ENCODE assay signal across 25 cellular contexts in genomic region chr20:44198872-44199271, GRCh38. TPM values are rescaled to one million over a fixed set of nuclear protein-coding genes. Genes with fewer than 3 reads are reported as not detected.
DNase-seq lines count a peak whose midpoint lies in the region; ATAC-seq, FAIRE-seq and TF ChIP-seq lines count a peak whose summit lies in the region.
"Had no signal": no experiment of that assay in that cellular context is flagged by ENCODE, and none has a peak within 500 bp of the region (broad histone marks: within the 10 kb centered on the region; RNA-seq: fewer than 3 reads in every experiment).

No MANE protein-coding gene starts in this region.

- ATAC-seq in HepG2 = no peak
- no peak for ATAC-seq in right lobe of liver
- peak; percentile 19 to 70 (median 54) for ATAC-seq in T-cell (replicated peaks in 1 of 4)
- ATAC-seq in activated naive CD8-positive, alpha-beta T cell treated with anti-CD3 and anti-CD28 coated beads, Interleukin-2, amount 10 ng/mL, durations not matched to agents 7 days and 5 days (ENCODE audit: low read depth) = peak; percentile 91

- intact Hi-C loops in HepG2 (cut with micrococcal nuclease; ENCODE audit: unreplicated experiment) = no loop called here
- intact Hi-C loops in right lobe of liver (cut with DNase I) = no loop called here

- peaks cover 35 to 74% of the 10 kb centered on the region in 2 experiments for H3K36me3 ChIP-seq in HepG2 (replicated peaks in 1 of 2; ENCODE audit: control insufficient read depth in 1 of 2, insufficient read depth in 2 of 2, low read length in 2 of 2)
- H3K36me3 ChIP-seq in right lobe of liver = peaks cover 0 to 74% (median 42%) of the 10 kb centered on the region in 4 donors

- peaks cover 29 to 37% (median 37%) of the 10 kb centered on the region in 3 donors for H3K4me1 Mint-ChIP-seq in T-cell
- peaks cover 33% of the 10 kb centered on the region for H3K4me1 Mint-ChIP-seq in activated naive CD8-positive, alpha-beta T cell treated with anti-CD3 and anti-CD28 coated beads, Interleukin-2, amount 10 ng/mL, durations not matched to agents 7 days and 5 days
- H3K4me1 Mint-ChIP-seq in stimulated activated naive CD8-positive, alpha-beta T cell treated with anti-CD3 and anti-CD28 coated beads, Interleukin-15, Interleukin-2, amounts not matched to agents 100 ng/mL and 50 ng/mL, for 24 hours (ENCODE audit: low read depth) = peaks cover 20% of the 10 kb centered on the region

- no peak overlapping the region for H3K4me2 ChIP-seq in HepG2 (ENCODE audit: low read depth, low read length)
- H3K4me2 ChIP-seq: hepatocyte had no signal

- TF ChIP-seq CTCF in HepG2 (CRISPR knock-in tag; IDR thresholded peaks at IDR 0.05) (no peak), right lobe of liver (IDR thresholded peaks at IDR 0.05) (no peak)

- TF ChIP-seq RAD21 in HepG2 (CRISPR knock-in tag; IDR thresholded peaks at IDR 0.05) = no peak

- no peaks in the 10 kb centered on the region for H3K27me3 Mint-ChIP-seq in T-cell
- H3K27me3 Mint-ChIP-seq in activated naive CD8-positive, alpha-beta T cell treated with anti-CD3 and anti-CD28 coated beads, Interleukin-2, amount 10 ng/mL, durations not matched to agents 7 days and 5 days = no peaks in the 10 kb centered on the region
- no peaks in the 10 kb centered on the region for H3K27me3 Mint-ChIP-seq in stimulated activated naive CD8-positive, alpha-beta T cell treated with anti-CD3 and anti-CD28 coated beads, Interleukin-15, Interleukin-2, amounts not matched to agents 100 ng/mL and 50 ng/mL, for 24 hours
- H3K27me3 Mint-ChIP-seq: naive B cell had no signal

- no TSS peak for BruUV-seq in HepG2 (replicated peaks; lab: Mats Ljungman, UMichigan)

- H3K79me2 ChIP-seq in HepG2 (ENCODE audit: insufficient read depth, low read length) = peaks cover 43% of the 10 kb centered on the region

- H3K9me3 ChIP-seq in HepG2 (ENCODE audit: low read length) (no peaks in the 10 kb centered on the region), right lobe of liver (no peaks in the 10 kb centered on the region)
- H3K9me3 ChIP-seq: testis had no signal

- DNase-seq in HepG2 (ENCODE audit: low spot score) = no peak
- no peak for DNase-seq in right lobe of liver
- no peak for DNase-seq in T-cell
- DNase-seq in activated naive CD8-positive, alpha-beta T cell treated with anti-CD3 and anti-CD28 coated beads, Interleukin-2, amount 10 ng/mL, durations not matched to agents 7 days and 5 days = no peak
- no peak for DNase-seq in AML-193 (lab: John Stamatoyannopoulos, UW)
- no peak for DNase-seq in NCI-H1092 treated with DMSO at 0.1 percent for 48 hours (lab: John Stamatoyannopoulos, UW)
- DNase-seq in NCI-H2081 treated with DMSO at 0.1 percent for 48 hours (lab: John Stamatoyannopoulos, UW) = no peak
- DNase-seq: activated effector memory CD4-positive, alpha-beta T cell treated with Interleukin-2 at 50 U/mL for 16 hours; COR-L47; naive B cell; NCI-H2107; NCI-H526 treated with DMSO at 0.1 percent for 48 hours; stimulated activated CD8-positive, alpha-beta memory T cell treated with anti-CD3 and anti-CD28 coated beads, Interleukin-4, amount 100 ng/mL, for 48 hours; T-helper 9 cell; testis had no signal

- H3K4me3 ChIP-seq in HepG2 (replicated peaks in 1 of 3; ENCODE audit: insufficient read depth in 1 of 3, low read depth in 2 of 3, low read length in 3 of 3) = no peak overlapping the region
- H3K4me3 ChIP-seq in right lobe of liver = no peak overlapping the region
- H3K4me3 ChIP-seq: hepatocyte, testis had no signal

- no peaks in the 10 kb centered on the region for H3K27me3 ChIP-seq in HepG2 (ENCODE audit: control insufficient read depth in 1 of 2, insufficient read depth in 2 of 2, low read length in 2 of 2)
- no peaks in the 10 kb centered on the region for H3K27me3 ChIP-seq in right lobe of liver
- H3K27me3 ChIP-seq: hepatocyte, testis had no signal

- TF ChIP-seq EP300 in HepG2 (IDR thresholded peaks at IDR 0.05; ENCODE audit: low read depth in 2 of 2, low read length in 2 of 2) (no peak), HepG2 (CRISPR knock-in tag; IDR thresholded peaks at IDR 0.05; ENCODE audit: borderline replicate concordance) (no peak)

- no peak overlapping the region for H2AFZ ChIP-seq in HepG2 (ENCODE audit: low read length)
- H2AFZ ChIP-seq: hepatocyte, parathyroid adenoma had no signal

- CTCF ChIA-PET in HepG2 (lab: Yijun Ruan, JAX; ENCODE audit: low intra/inter-chr PET ratio, low total read pairs) = no interaction called here
- CTCF ChIA-PET in T-cell (lab: Charles Lee) = no interaction called here

- peaks cover 7% of the 10 kb centered on the region for H4K20me1 ChIP-seq in HepG2 (ENCODE audit: insufficient read depth, low read length)

- no peak for FAIRE-seq in HepG2 (lab: Jason Lieb, UNC)
- FAIRE-seq: colon, H1, keratinocyte had no signal

- H3K9ac ChIP-seq in HepG2 (ENCODE audit: insufficient read depth, low read depth, low read length) = no peak overlapping the region
- H3K9ac ChIP-seq: parathyroid adenoma had no signal

- H3K27ac ChIP-seq in HepG2 (ENCODE audit: extremely low read length, insufficient read depth, low read length) = no peak overlapping the region
- H3K27ac ChIP-seq in right lobe of liver = no peak overlapping the region
- H3K27ac ChIP-seq: hepatocyte, parathyroid adenoma, testis had no signal

- POLR2A ChIA-PET in HepG2 (lab: Yijun Ruan, JAX) (no interaction called here), T-cell (lab: Charles Lee) (interaction anchor here in 1 of 2 donors (0.6 kb wide), 1 partner anchor 96 kb away, joined by 3 read pairs; no protein-coding TSS in a partner anchor)
- POLR2A ChIA-PET in activated naive CD8-positive, alpha-beta T cell treated with anti-CD3 and anti-CD28 coated beads, Interleukin-2, amount 10 ng/mL, durations not matched to agents 7 days and 5 days (lab: Charles Lee) = no interaction called here

- no peak for TF ChIP-seq POLR2A in HepG2 (IDR thresholded peaks at IDR 0.05; ENCODE audit: insufficient read depth in 1 of 2, low read depth in 2 of 2, low read length in 2 of 2)
- TF ChIP-seq POLR2A in right lobe of liver (IDR thresholded peaks at IDR 0.05) = no peak

- 97% methylated on average over 4 of the region's 4 CpGs for WGBS in HepG2 (ENCODE audit: low lambda C conversion rate)
- 79% methylated on average over 3 of the region's 4 CpGs for WGBS in right lobe of liver (ENCODE audit: insufficient coverage, low coverage, low lambda C conversion rate, missing lambda C conversion rate)

- H3K4me1 ChIP-seq in HepG2 (ENCODE audit: insufficient read depth, low read length) (no peaks in the 10 kb centered on the region), right lobe of liver (no peaks in the 10 kb centered on the region)
- H3K4me1 ChIP-seq: parathyroid adenoma, testis had no signal

- H3K36me3 Mint-ChIP-seq in T-cell = peaks cover 62% of the 10 kb centered on the region
- H3K36me3 Mint-ChIP-seq in activated naive CD8-positive, alpha-beta T cell treated with anti-CD3 and anti-CD28 coated beads, Interleukin-2, amount 10 ng/mL, durations not matched to agents 7 days and 5 days = peaks cover 40% of the 10 kb centered on the region
- peaks cover 55% of the 10 kb centered on the region for H3K36me3 Mint-ChIP-seq in stimulated activated naive CD8-positive, alpha-beta T cell treated with anti-CD3 and anti-CD28 coated beads, Interleukin-15, Interleukin-2, amounts not matched to agents 100 ng/mL and 50 ng/mL, for 24 hours (ENCODE audit: low read depth)

- no peaks in the 10 kb centered on the region for H3K9me3 Mint-ChIP-seq in T-cell
- no peaks in the 10 kb centered on the region for H3K9me3 Mint-ChIP-seq in activated naive CD8-positive, alpha-beta T cell treated with anti-CD3 and anti-CD28 coated beads, Interleukin-2, amount 10 ng/mL, durations not matched to agents 7 days and 5 days
- no peaks in the 10 kb centered on the region for H3K9me3 Mint-ChIP-seq in stimulated activated naive CD8-positive, alpha-beta T cell treated with anti-CD3 and anti-CD28 coated beads, Interleukin-15, Interleukin-2, amounts not matched to agents 100 ng/mL and 50 ng/mL, for 24 hours
- H3K9me3 Mint-ChIP-seq: naive B cell had no signal

- in situ Hi-C loops in HepG2 (cut with HindIII; ENCODE audit: extremely low pct_ligation_motif_present, low pct_unique_long_range_greater_than_20kb) = no loop called here

- peak overlapping the region in 1 of 2 donors; percentile 67 for H3K27ac Mint-ChIP-seq in T-cell
- H3K27ac Mint-ChIP-seq in activated naive CD8-positive, alpha-beta T cell treated with anti-CD3 and anti-CD28 coated beads, Interleukin-2, amount 10 ng/mL, durations not matched to agents 7 days and 5 days = peak overlapping the region; percentile 48
- H3K27ac Mint-ChIP-seq in stimulated activated naive CD8-positive, alpha-beta T cell treated with anti-CD3 and anti-CD28 coated beads, Interleukin-15, Interleukin-2, amounts not matched to agents 100 ng/mL and 50 ng/mL, for 24 hours = peak overlapping the region; percentile 60

- no peak overlapping the region for H3K4me3 Mint-ChIP-seq in T-cell
- H3K4me3 Mint-ChIP-seq in activated naive CD8-positive, alpha-beta T cell treated with anti-CD3 and anti-CD28 coated beads, Interleukin-2, amount 10 ng/mL, durations not matched to agents 7 days and 5 days = peak overlapping the region; percentile 74
- H3K4me3 Mint-ChIP-seq in stimulated activated naive CD8-positive, alpha-beta T cell treated with anti-CD3 and anti-CD28 coated beads, Interleukin-15, Interleukin-2, amounts not matched to agents 100 ng/mL and 50 ng/mL, for 24 hours = no peak overlapping the region
- H3K4me3 Mint-ChIP-seq: naive B cell had no signal

RNA-seq across cellular contexts. Expression of gene OSER1, which starts 11.7 kb away (rescaled TPM):
- total RNA-seq in HepG2 (2016; rRNA removed; fragmentation: Illumina TruSeq; extraction: Trizol) (71.2 and 92.8 TPM in 2 replicates), right lobe of liver (10 to 100 TPM; 13.0 to 20.4 (median 17.3) TPM), T-cell (10 to 100 TPM; 28.7 to 96.7 (median 35.4) TPM)
- 47.2 and 53.9 TPM in 2 replicates for total RNA-seq in HepG2 (2016; cell fraction: cytosol; rRNA removed; fragmentation: Illumina TruSeq; extraction: Trizol; ENCODE audit: low read depth)
- total RNA-seq in HepG2 (2016; cell fraction: insoluble cytoplasmic fraction; rRNA removed; fragmentation: Illumina TruSeq; extraction: Trizol) = 68.4 and 97.8 TPM in 2 replicates
- total RNA-seq in HepG2 (2016; cell fraction: membrane; rRNA removed; fragmentation: Illumina TruSeq; extraction: Trizol) = 55.7 and 63.5 TPM in 2 replicates
- total RNA-seq in HepG2 (2016; cell fraction: nucleus; rRNA removed; fragmentation: Illumina TruSeq; extraction: Trizol) = 43.8 and 44.3 TPM in 2 replicates
- polyA plus RNA-seq in HepG2 (2011; rRNA removed) = 67.0 and 71.5 TPM in 2 replicates
- polyA plus RNA-seq in HepG2 (2011; cell fraction: cytosol; rRNA removed) = 45.9 and 56.3 TPM in 2 replicates
- polyA plus RNA-seq in HepG2 (2011; cell fraction: nucleus; rRNA removed) = 61.9 and 63.0 TPM in 2 replicates
- 47.9 and 61.6 TPM in 2 replicates for polyA plus RNA-seq in HepG2 (2012)
- polyA plus RNA-seq in HepG2 (2016; cell fraction: cytosol; fragmentation: Illumina TruSeq; extraction: Trizol; ENCODE audit: low read depth) = 20.0 and 20.3 TPM in 2 replicates
- polyA plus RNA-seq in HepG2 (2016; cell fraction: insoluble cytoplasmic fraction; fragmentation: Illumina TruSeq; extraction: Trizol; ENCODE audit: low read depth) = 76.4 and 82.6 TPM in 2 replicates
- 22.2 and 23.0 TPM in 2 replicates for polyA plus RNA-seq in HepG2 (2016; cell fraction: membrane; fragmentation: Illumina TruSeq; extraction: Trizol; ENCODE audit: low read depth)
- polyA plus RNA-seq in HepG2 (2016; cell fraction: nucleus; fragmentation: Illumina TruSeq; extraction: Trizol; ENCODE audit: insufficient read depth, low read depth) = 77.5 and 79.8 TPM in 2 replicates
- 42.9 and 49.7 TPM in 2 replicates for polyA minus RNA-seq in HepG2 (2011; rRNA and poly(A)+ RNA removed; ENCODE audit: low replicate concordance)
- 32.4 and 37.8 TPM in 2 replicates for polyA minus RNA-seq in HepG2 (2011; cell fraction: cytosol; rRNA and poly(A)+ RNA removed)
- 18.4 and 28.8 TPM in 2 replicates for polyA minus RNA-seq in HepG2 (2011; cell fraction: nucleus; rRNA and poly(A)+ RNA removed)
- 10 to 100 TPM; 29.8 to 30.5 TPM for total RNA-seq in activated naive CD8-positive, alpha-beta T cell treated with anti-CD3 and anti-CD28 coated beads, Interleukin-2, amount 10 ng/mL, durations not matched to agents 7 days and 5 days

RNA-seq across cellular contexts. Expression of gene JPH2, which starts 11.9 kb away (rescaled TPM):
- not detected in 2 replicates for total RNA-seq in HepG2 (2016; rRNA removed; fragmentation: Illumina TruSeq; extraction: Trizol)
- not detected in 2 replicates for total RNA-seq in HepG2 (2016; cell fraction: cytosol; rRNA removed; fragmentation: Illumina TruSeq; extraction: Trizol; ENCODE audit: low read depth)
- total RNA-seq in HepG2 (2016; cell fraction: insoluble cytoplasmic fraction; rRNA removed; fragmentation: Illumina TruSeq; extraction: Trizol) = not detected in 2 replicates
- total RNA-seq in HepG2 (2016; cell fraction: membrane; rRNA removed; fragmentation: Illumina TruSeq; extraction: Trizol) = not detected in 2 replicates
- total RNA-seq in HepG2 (2016; cell fraction: nucleus; rRNA removed; fragmentation: Illumina TruSeq; extraction: Trizol) = not detected in 2 replicates
- 0.42 and 0.61 TPM in 2 replicates for polyA plus RNA-seq in HepG2 (2011; rRNA removed)
- 0.23 and 0.32 TPM in 2 replicates for polyA plus RNA-seq in HepG2 (2011; cell fraction: cytosol; rRNA removed)
- polyA plus RNA-seq in HepG2 (2011; cell fraction: nucleus; rRNA removed) = 2.7 and 2.9 TPM in 2 replicates
- 0.52 and 1.4 TPM in 2 replicates for polyA plus RNA-seq in HepG2 (2012)
- polyA plus RNA-seq in HepG2 (2016; cell fraction: cytosol; fragmentation: Illumina TruSeq; extraction: Trizol; ENCODE audit: low read depth) = not detected in 2 replicates
- not detected in 2 replicates for polyA plus RNA-seq in HepG2 (2016; cell fraction: insoluble cytoplasmic fraction; fragmentation: Illumina TruSeq; extraction: Trizol; ENCODE audit: low read depth)
- not detected in 2 replicates for polyA plus RNA-seq in HepG2 (2016; cell fraction: membrane; fragmentation: Illumina TruSeq; extraction: Trizol; ENCODE audit: low read depth)
- not detected in 2 replicates for polyA plus RNA-seq in HepG2 (2016; cell fraction: nucleus; fragmentation: Illumina TruSeq; extraction: Trizol; ENCODE audit: insufficient read depth, low read depth)
- 1.1 and 9.5 TPM in 2 replicates for polyA minus RNA-seq in HepG2 (2011; rRNA and poly(A)+ RNA removed; ENCODE audit: low replicate concordance)
- polyA minus RNA-seq in HepG2 (2011; cell fraction: cytosol; rRNA and poly(A)+ RNA removed) = 0.30 TPM in 1 of 2 replicates, not detected in the other
- 3.7 and 4.5 TPM in 2 replicates for polyA minus RNA-seq in HepG2 (2011; cell fraction: nucleus; rRNA and poly(A)+ RNA removed)
- under 1 TPM in 5 of 6 experiments, not detected in 1; 0.09 to 0.31 (median 0.10) TPM for total RNA-seq in right lobe of liver
- total RNA-seq in T-cell = under 1 TPM in 3 of 5 donors, not detected in 2; 0.06 to 0.15 (median 0.09) TPM
- under 1 TPM; 0.36 to 0.37 TPM for total RNA-seq in activated naive CD8-positive, alpha-beta T cell treated with anti-CD3 and anti-CD28 coated beads, Interleukin-2, amount 10 ng/mL, durations not matched to agents 7 days and 5 days
- total RNA-seq: lung microvascular endothelial cell, OCI-LY7 had no signal

RNA-seq across cellular contexts. Expression of gene GDAP1L1, which starts 48.2 kb away (rescaled TPM):
- not detected in 2 replicates for total RNA-seq in HepG2 (2016; rRNA removed; fragmentation: Illumina TruSeq; extraction: Trizol)
- not detected in 2 replicates for total RNA-seq in HepG2 (2016; cell fraction: cytosol; rRNA removed; fragmentation: Illumina TruSeq; extraction: Trizol; ENCODE audit: low read depth)
- not detected in 2 replicates for total RNA-seq in HepG2 (2016; cell fraction: insoluble cytoplasmic fraction; rRNA removed; fragmentation: Illumina TruSeq; extraction: Trizol)
- total RNA-seq in HepG2 (2016; cell fraction: membrane; rRNA removed; fragmentation: Illumina TruSeq; extraction: Trizol) = not detected in 2 replicates
- total RNA-seq in HepG2 (2016; cell fraction: nucleus; rRNA removed; fragmentation: Illumina TruSeq; extraction: Trizol) = not detected in 2 replicates
- polyA plus RNA-seq in HepG2 (2011; rRNA removed) = 0.04 and 0.13 TPM in 2 replicates
- 0.26 TPM in 1 of 2 replicates, not detected in the other for polyA plus RNA-seq in HepG2 (2011; cell fraction: cytosol; rRNA removed)
- 0.26 TPM in 1 of 2 replicates, not detected in the other for polyA plus RNA-seq in HepG2 (2011; cell fraction: nucleus; rRNA removed)
- polyA plus RNA-seq in HepG2 (2012) = 0.47 and 0.64 TPM in 2 replicates
- polyA plus RNA-seq in HepG2 (2016; cell fraction: cytosol; fragmentation: Illumina TruSeq; extraction: Trizol; ENCODE audit: low read depth) = not detected in 2 replicates
- polyA plus RNA-seq in HepG2 (2016; cell fraction: insoluble cytoplasmic fraction; fragmentation: Illumina TruSeq; extraction: Trizol; ENCODE audit: low read depth) = not detected in 2 replicates
- polyA plus RNA-seq in HepG2 (2016; cell fraction: membrane; fragmentation: Illumina TruSeq; extraction: Trizol; ENCODE audit: low read depth) = not detected in 2 replicates
- polyA plus RNA-seq in HepG2 (2016; cell fraction: nucleus; fragmentation: Illumina TruSeq; extraction: Trizol; ENCODE audit: insufficient read depth, low read depth) = not detected in 2 replicates
- polyA minus RNA-seq in HepG2 (2011; rRNA and poly(A)+ RNA removed; ENCODE audit: low replicate concordance) = not detected in 2 replicates
- not detected in 2 replicates for polyA minus RNA-seq in HepG2 (2011; cell fraction: cytosol; rRNA and poly(A)+ RNA removed)
- polyA minus RNA-seq in HepG2 (2011; cell fraction: nucleus; rRNA and poly(A)+ RNA removed) = not detected in 2 replicates
- total RNA-seq in right lobe of liver = not detected
- not detected for total RNA-seq in T-cell
- not detected for total RNA-seq in activated naive CD8-positive, alpha-beta T cell treated with anti-CD3 and anti-CD28 coated beads, Interleukin-2, amount 10 ng/mL, durations not matched to agents 7 days and 5 days
- total RNA-seq: lung microvascular endothelial cell, SK-MEL-5, skeletal muscle tissue had no signal
- polyA plus RNA-seq: keratinocyte had no signal

Comparison
In these comparisons a context has a peak if more than half of its experiments do, and no peak if none do; other contexts are left out.
1. ATAC-seq: peak in T-cell (4 of 4) and activated naive CD8-positive, alpha-beta T cell treated with anti-CD3 and anti-CD28 coated beads, Interleukin-2, amount 10 ng/mL, durations not matched to agents 7 days and 5 days (single experiment); none in HepG2 (single experiment) and right lobe of liver (0 of 4).